Comparison of ENCODE assay signal across 8 cellular contexts in the genomic region with DNA sequence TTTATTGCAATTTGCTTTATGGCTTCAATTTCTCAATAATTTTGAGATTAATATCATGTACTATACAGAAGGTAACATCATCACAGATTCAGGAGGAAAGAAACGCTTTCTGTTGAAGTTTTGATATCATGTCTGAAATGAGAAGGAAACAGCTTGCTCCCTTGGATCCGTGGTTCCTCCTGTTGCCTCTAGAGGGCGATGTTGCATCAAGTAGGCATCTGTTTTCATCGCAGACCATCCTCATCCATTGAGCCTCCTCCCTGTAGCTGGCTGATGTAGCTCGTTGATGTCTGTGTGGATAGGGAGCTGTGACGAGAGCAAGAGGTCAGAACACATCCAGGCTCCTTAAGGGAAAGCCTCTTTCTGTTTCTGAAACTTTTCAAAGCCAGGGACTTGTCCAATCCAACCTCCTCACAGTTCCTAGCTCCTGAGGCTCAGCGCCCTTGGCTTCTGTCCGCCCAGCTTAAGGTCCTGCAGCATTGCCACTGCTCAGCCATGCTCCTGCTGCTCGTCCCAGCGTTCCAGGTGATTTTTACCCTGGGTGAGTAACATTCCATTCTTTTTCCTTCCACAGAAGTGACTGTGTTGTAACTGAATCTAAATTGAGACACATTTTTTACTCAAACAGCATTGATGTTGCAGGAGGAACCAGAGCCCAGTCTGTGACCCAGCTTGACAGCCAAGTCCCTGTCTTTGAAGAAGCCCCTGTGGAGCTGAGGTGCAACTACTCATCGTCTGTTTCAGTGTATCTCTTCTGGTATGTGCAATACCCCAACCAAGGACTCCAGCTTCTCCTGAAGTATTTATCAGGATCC.
DNase-seq lines count a peak whose midpoint lies in the region; ATAC-seq and TF ChIP-seq lines count a peak whose summit lies in the region.

No MANE protein-coding gene starts in this region.

- H3K36me3 ChIP-seq in neural cell (ENCODE audit: insufficient read depth, low read length), result no peaks in the 10 kb centered on the region

- peak overlapping the region; percentile 63 for H3K4me3 Mint-ChIP-seq in activated CD4-positive, alpha-beta memory T cell treated with anti-CD3 and anti-CD28 coated beads, Interleukin-2, amount 10 ng/mL, durations not matched to agents 7 days and 5 days

- POLR2A ChIA-PET in AG04450 (lab: Yijun Ruan, JAX), result no interaction called here
- POLR2A ChIA-PET in activated CD4-positive, alpha-beta memory T cell treated with anti-CD3 and anti-CD28 coated beads, Interleukin-2, amount 10 ng/mL, durations not matched to agents 7 days and 5 days (lab: Charles Lee), result interaction anchor here (0.8 to 3.4 kb wide), 13 partner anchors 10 to 592 kb away, joined by 3 to 15 read pairs (median 3); no protein-coding TSS in a partner anchor

- no peak for DNase-seq in AG04450 (ENCODE audit: low read depth, low spot score)
- peak; percentile 51 for DNase-seq in NB4 (ENCODE audit: low read depth)
- peak; percentile 63 for DNase-seq in activated CD4-positive, alpha-beta memory T cell treated with anti-CD3 and anti-CD28 coated beads, Interleukin-2, amount 10 ng/mL, durations not matched to agents 7 days and 5 days
- no peak for DNase-seq in epithelial cell of proximal tubule (ENCODE audit: low read depth)
- DNase-seq in NCI-H345 (lab: John Stamatoyannopoulos, UW), result no peak

- H3K9me3 ChIP-seq in AG04450 (ENCODE audit: control insufficient read depth, insufficient read depth, low read length), result no peaks in the 10 kb centered on the region
- H3K9me3 ChIP-seq in neural cell (ENCODE audit: low read length), result no peaks in the 10 kb centered on the region

- no peaks in the 10 kb centered on the region for H3F3A ChIP-seq in neural cell (ENCODE audit: insufficient read depth, low read length, poor library complexity, severe bottlenecking)

- no peak overlapping the region for H3K9ac ChIP-seq in neural cell (ENCODE audit: low read length)

- H3K27me3 Mint-ChIP-seq in activated CD4-positive, alpha-beta memory T cell treated with anti-CD3 and anti-CD28 coated beads, Interleukin-2, amount 10 ng/mL, durations not matched to agents 7 days and 5 days, result peaks cover 16% of the 10 kb centered on the region

- no peaks in the 10 kb centered on the region for H3K9me3 Mint-ChIP-seq in activated CD4-positive, alpha-beta memory T cell treated with anti-CD3 and anti-CD28 coated beads, Interleukin-2, amount 10 ng/mL, durations not matched to agents 7 days and 5 days

- no peaks in the 10 kb centered on the region for H3K79me2 ChIP-seq in neural cell (replicated peaks; ENCODE audit: insufficient read depth, low read length)

- no peaks in the 10 kb centered on the region for H4K20me1 ChIP-seq in neural cell (ENCODE audit: insufficient read depth)

- no peak for ATAC-seq in HG03457 (IDR thresholded peaks at IDR 0.05; ENCODE audit: unreplicated experiment)

- H3K9me2 ChIP-seq in neural cell (ENCODE audit: insufficient read depth, low read length), result no peaks in the 10 kb centered on the region

- H3K36me3 Mint-ChIP-seq in activated CD4-positive, alpha-beta memory T cell treated with anti-CD3 and anti-CD28 coated beads, Interleukin-2, amount 10 ng/mL, durations not matched to agents 7 days and 5 days (ENCODE audit: low read depth), result no peaks in the 10 kb centered on the region

- no peak for TF ChIP-seq POLR2A in NB4 (IDR thresholded peaks at IDR 0.05; ENCODE audit: extremely low read depth, insufficient read length)

- peaks cover 22% of the 10 kb centered on the region for H3K4me1 Mint-ChIP-seq in activated CD4-positive, alpha-beta memory T cell treated with anti-CD3 and anti-CD28 coated beads, Interleukin-2, amount 10 ng/mL, durations not matched to agents 7 days and 5 days

- H3K4me2 ChIP-seq in neural cell (ENCODE audit: low read length), result no peak overlapping the region

- TF ChIP-seq CTCF in AG04450 (IDR thresholded peaks at IDR 0.05; ENCODE audit: low read depth, low read length) (peak; percentile 67), GM12875 (IDR thresholded peaks at IDR 0.05; ENCODE audit: borderline replicate concordance, insufficient read depth, low read depth, low read length) (peak; percentile 86), NB4 (IDR thresholded peaks at IDR 0.05; ENCODE audit: low read depth, low read length) (peak; percentile 93), epithelial cell of proximal tubule (conservative IDR thresholded peaks at IDR 0.05; ENCODE audit: low read depth, low read length) (peak; percentile 88), neural cell (IDR thresholded peaks at IDR 0.05; ENCODE audit: poor library complexity, severe bottlenecking) (peak; percentile 67)

- no peak overlapping the region for H3K4me3 ChIP-seq in AG04450 (ENCODE audit: low read depth, low read length)
- no peak overlapping the region for H3K4me3 ChIP-seq in GM12875 (ENCODE audit: low read depth, low read length)
- H3K4me3 ChIP-seq in NB4 (ENCODE audit: low read depth, low read length), result no peak overlapping the region
- no peak overlapping the region for H3K4me3 ChIP-seq in epithelial cell of proximal tubule (ENCODE audit: low read depth, low read length)
- no peak overlapping the region for H3K4me3 ChIP-seq in neural cell (ENCODE audit: low read length)

- H3K27me3 ChIP-seq in AG04450 (ENCODE audit: control insufficient read depth, insufficient read depth, low read length) (no peaks in the 10 kb centered on the region), neural cell (ENCODE audit: insufficient read depth, low read depth, low read length) (no peaks in the 10 kb centered on the region)

- H3K27ac ChIP-seq in AG04450 (ENCODE audit: low read depth, low read length) (no peak overlapping the region), neural cell (ENCODE audit: low read length) (no peak overlapping the region)

- CTCF ChIA-PET in AG04450 (lab: Charles Lee), result interaction anchor here (0.6 to 6.5 kb wide), 17 partner anchors 8 to 159 kb away, joined by 3 to 60 read pairs (median 3); no protein-coding TSS in a partner anchor
- CTCF ChIA-PET in activated CD4-positive, alpha-beta memory T cell treated with anti-CD3 and anti-CD28 coated beads, Interleukin-2, amount 10 ng/mL, durations not matched to agents 7 days and 5 days (lab: Charles Lee), result interaction anchor here (0.5 to 3.1 kb wide), 36 partner anchors 14 to 877 kb away, joined by 3 to 106 read pairs (median 4); no protein-coding TSS in a partner anchor

- TF ChIP-seq EP300 in neural cell (conservative IDR thresholded peaks at IDR 0.05; ENCODE audit: poor library complexity, severe bottlenecking), result no peak

- peak; percentile 65 for TF ChIP-seq RAD21 in neural cell (conservative IDR thresholded peaks at IDR 0.05)

- H2AFZ ChIP-seq in neural cell (ENCODE audit: low read depth, low read length), result no peak overlapping the region

- peak overlapping the region; percentile 71 for H3K27ac Mint-ChIP-seq in activated CD4-positive, alpha-beta memory T cell treated with anti-CD3 and anti-CD28 coated beads, Interleukin-2, amount 10 ng/mL, durations not matched to agents 7 days and 5 days

TF ChIP-seq in neural cell, 6 proteins besides CTCF, POLR2A, EP300 and RAD21:
- TF ChIP-seq SMC3 (conservative IDR thresholded peaks at IDR 0.05; ENCODE audit: poor library complexity), result peak; percentile 44
- no peak for TF ChIP-seq EZH2 (IDR thresholded peaks at IDR 0.05; ENCODE audit: borderline replicate concordance, insufficient read depth, low read length, poor library complexity, severe bottlenecking)

Comparison
In these comparisons a context has a peak if more than half of its experiments do, and no peak if none do; other contexts are left out.
1. DNase-seq: peak in NB4 (single experiment) and activated CD4-positive, alpha-beta memory T cell treated with anti-CD3 and anti-CD28 coated beads, Interleukin-2, amount 10 ng/mL, durations not matched to agents 7 days and 5 days (single experiment); none in AG04450 (single experiment), epithelial cell of proximal tubule (single experiment) and NCI-H345 (single experiment).
2. Peak in every context shown above with its lines, with median percentiles within 50 percentile points of each other: CTCF ChIP-seq.